28 cellular contexts compared by ENCODE assay signal in genomic region chr5:39586185-39586584, GRCh38.
"Had no signal": no experiment of that assay in that cellular context is flagged by ENCODE, and none has a peak within 500 bp of the region (broad histone marks: within the 10 kb centered on the region; RNA-seq: fewer than 3 reads in every experiment).

No MANE protein-coding gene starts in this region.

- H3K27ac ChIP-seq: colonic mucosa, epithelial cell of prostate, esophagus squamous epithelium, gastrocnemius medialis, heart right ventricle, left ventricle myocardium inferior, lower lobe of right lung had no signal

- H3K4me1 ChIP-seq: gastrocnemius medialis, left ventricle myocardium inferior, lower lobe of right lung had no signal

- H3K27me3 Mint-ChIP-seq: dendritic cell treated with granulocyte-macrophage colony-stimulating factor and Interleukin-4, amounts not matched to agents 40 ng/mL and 50 ng/mL, for 4 days had no signal

- H3K9me3 Mint-ChIP-seq: dendritic cell treated with granulocyte-macrophage colony-stimulating factor and Interleukin-4, amounts not matched to agents 40 ng/mL and 50 ng/mL, for 4 days; effector memory CD8-positive, alpha-beta T cell; endodermal cell; immature natural killer cell had no signal

- H3K36me3 Mint-ChIP-seq: immature natural killer cell had no signal

- H3K9me3 ChIP-seq: colonic mucosa, esophagus squamous epithelium, gastrocnemius medialis, heart right ventricle, left ventricle myocardium inferior, lower lobe of right lung had no signal

- FAIRE-seq: endometrium, kidney had no signal

- H3K4me1 Mint-ChIP-seq: endodermal cell, immature natural killer cell had no signal

- ATAC-seq: effector memory CD8-positive, alpha-beta T cell; esophagus mucosa; gastrocnemius medialis; heart right ventricle; left colon; left lobe of liver; lower lobe of right lung had no signal

- H3K27me3 ChIP-seq: colonic mucosa, gastrocnemius medialis had no signal

- H3K4me3 Mint-ChIP-seq: dendritic cell treated with granulocyte-macrophage colony-stimulating factor and Interleukin-4, amounts not matched to agents 40 ng/mL and 50 ng/mL, for 4 days; effector memory CD8-positive, alpha-beta T cell; endodermal cell; immature natural killer cell had no signal

- H3K4me3 ChIP-seq: colonic mucosa, esophagus squamous epithelium, gastrocnemius medialis, heart right ventricle, left ventricle myocardium inferior, lower lobe of right lung had no signal

- H3K27ac Mint-ChIP-seq: dendritic cell treated with granulocyte-macrophage colony-stimulating factor and Interleukin-4, amounts not matched to agents 40 ng/mL and 50 ng/mL, for 4 days; effector memory CD8-positive, alpha-beta T cell; endodermal cell; immature natural killer cell had no signal

- DNase-seq: colonic mucosa; cortex of kidney; effector CD8-positive, alpha-beta T cell; effector memory CD8-positive, alpha-beta T cell; endodermal cell; erythroblast; esophagus squamous epithelium; foreskin fibroblast; foreskin melanocyte; gastrocnemius medialis; glutamatergic neuron; head of caudate nucleus; heart right ventricle; hippocampal formation; immature natural killer cell; islet precursor cell; kidney; kidney glomerular epithelial cell; left colon; left ventricle myocardium inferior; lower lobe of right lung; mesenchymal stem cell; midbrain had no signal

- H3K36me3 ChIP-seq: colonic mucosa, esophagus squamous epithelium, gastrocnemius medialis, heart right ventricle, left ventricle myocardium inferior, lower lobe of right lung had no signal
